Comparison of ENCODE assay signal across 8 cellular contexts in genomic region chr3:152835311-152836102, GRCh38. TPM values are rescaled to one million over a fixed set of nuclear protein-coding genes. Genes with fewer than 3 reads are reported as not detected.
DNase-seq lines count a peak whose midpoint lies in the region; ATAC-seq and TF ChIP-seq lines count a peak whose summit lies in the region.

No MANE protein-coding gene starts in this region.

- ATAC-seq in GM21619 (IDR thresholded peaks at IDR 0.05; ENCODE audit: unreplicated experiment) (peak; percentile 47), aorta (ENCODE audit: low FRiP score) (peak; percentile 77)
- peak in 1 of 2 donors; percentile 14 for ATAC-seq in naive thymus-derived CD8-positive, alpha-beta T cell

- H3K27ac ChIP-seq in HUES64 (ENCODE audit: low read depth, low read length): peak overlapping the region; percentile 57
- peak overlapping the region; percentile 38 for H3K27ac ChIP-seq in WERI-Rb-1
- no peak overlapping the region for H3K27ac ChIP-seq in aorta (ENCODE audit: low read depth in 1 of 2, low read length in 2 of 2)

- peaks cover 6 to 17% (median 12%) of the 10 kb centered on the region in 4 donors for H3K4me1 Mint-ChIP-seq in naive thymus-derived CD8-positive, alpha-beta T cell

- peak overlapping the region; percentile 85 for H3K9ac ChIP-seq in HUES64 (ENCODE audit: low read depth, low read length)

- POLR2A ChIA-PET in naive thymus-derived CD8-positive, alpha-beta T cell (lab: Charles Lee): no interaction called here

- intact Hi-C loops in aorta (cut with DNase I): no loop called here

- peak; percentile 66 for TF ChIP-seq CTCF in WERI-Rb-1 (IDR thresholded peaks at IDR 0.05; ENCODE audit: low read depth, low read length)

- H3K27me3 Mint-ChIP-seq in naive thymus-derived CD8-positive, alpha-beta T cell: peaks cover 15 to 54% (median 24%) of the 10 kb centered on the region in 5 donors

- peaks cover 8% of the 10 kb centered on the region; the same call in 1 of the 2 replicates for H3K36me3 ChIP-seq in HUES64 (ENCODE audit: insufficient read depth, low read length)
- H3K36me3 ChIP-seq in WERI-Rb-1: no peaks in the 10 kb centered on the region; the same call in 1 of the 2 replicates
- H3K36me3 ChIP-seq in aorta (ENCODE audit: control insufficient read depth in 1 of 2, insufficient read depth in 2 of 2, low read length in 1 of 2): no peaks in the 10 kb centered on the region

- peaks cover 20% of the 10 kb centered on the region; the same call in 1 of the 2 replicates for H3K4me1 ChIP-seq in HUES64 (ENCODE audit: insufficient read depth, low read length)
- no peaks in the 10 kb centered on the region for H3K4me1 ChIP-seq in aorta (ENCODE audit: control insufficient read depth in 1 of 2, insufficient read depth in 2 of 2, low read length in 2 of 2)

- peaks cover 0 to 3% (median 0%) of the 10 kb centered on the region in 9 donors for H3K9me3 Mint-ChIP-seq in naive thymus-derived CD8-positive, alpha-beta T cell

- H3K27me3 ChIP-seq in HUES64 (ENCODE audit: insufficient read depth, low read length) (peaks cover 31% of the 10 kb centered on the region), WERI-Rb-1 (ENCODE audit: insufficient read depth, low read depth, severe bottlenecking) (no peaks in the 10 kb centered on the region), aorta (ENCODE audit: control insufficient read depth in 1 of 2, insufficient read depth in 2 of 2, low read length in 1 of 2) (no peaks in the 10 kb centered on the region)

- no peaks in the 10 kb centered on the region for H3K36me3 Mint-ChIP-seq in naive thymus-derived CD8-positive, alpha-beta T cell

- peak overlapping the region; percentile 67 to 86 (median 80) for H3K4me3 Mint-ChIP-seq in naive thymus-derived CD8-positive, alpha-beta T cell

- H3K9me3 ChIP-seq in HUES64 (ENCODE audit: insufficient read depth, low read depth, low read length) (no peaks in the 10 kb centered on the region), WERI-Rb-1 (ENCODE audit: severe bottlenecking) (no peaks in the 10 kb centered on the region), aorta (ENCODE audit: control insufficient read depth, low read length) (no peaks in the 10 kb centered on the region)

- H3K4me3 ChIP-seq in HUES64 (ENCODE audit: low read length) (peak overlapping the region; percentile 80), WERI-Rb-1 (ENCODE audit: low read depth, low read length) (peak overlapping the region; percentile 96), aorta (ENCODE audit: low read length in 2 of 2) (peak overlapping the region; percentile 57 to 70)

- peak; percentile 3 for DNase-seq in NCI-H2227 (lab: John Stamatoyannopoulos, UW; ENCODE audit: unreplicated experiment)
- DNase-seq in NCI-H2227 treated with DMSO at 0.1 percent for 48 hours (lab: John Stamatoyannopoulos, UW): no peak
- DNase-seq in WERI-Rb-1: peak; percentile 75
- peak; percentile 39 for DNase-seq in fibroblast of peridontal ligament (ENCODE audit: extremely low read depth)
- no peak for DNase-seq in naive thymus-derived CD8-positive, alpha-beta T cell
- peak; percentile 83 to 84 for DNase-seq in aorta

- 1% methylated on average over 74 of the region's 74 CpGs for WGBS in HUES64
- WGBS in aorta, 2 donors: 1% methylated on average over 73 to 74 of the region's 74 CpGs

- no peak overlapping the region for H3K27ac Mint-ChIP-seq in naive thymus-derived CD8-positive, alpha-beta T cell

RNA-seq across cellular contexts. Expression of gene P2RY1, which starts 0.6 kb away (rescaled TPM):
- polyA plus RNA-seq in HUES64 (2013, experiment 1 of 2): 14.7 TPM
- polyA plus RNA-seq in HUES64 (2013, experiment 2 of 2): 18.7 TPM
- not detected for total RNA-seq in naive thymus-derived CD8-positive, alpha-beta T cell
- polyA plus RNA-seq in naive thymus-derived CD8-positive, alpha-beta T cell: not detected
- 1 to 10 TPM; 3.1 to 3.5 TPM for total RNA-seq in aorta
- polyA plus RNA-seq in aorta: under 1 TPM; 0.13 to 0.20 TPM

Comparison
In these comparisons a context has a peak if more than half of its experiments do, and no peak if none do; other contexts are left out.
1. DNase-seq: peak in NCI-H2227 (single experiment), WERI-Rb-1 (single experiment), fibroblast of peridontal ligament (single experiment) and aorta (2 of 2); none in NCI-H2227 treated with DMSO at 0.1 percent for 48 hours (single experiment) and naive thymus-derived CD8-positive, alpha-beta T cell (0 of 10).
2. H3K27ac ChIP-seq: peak in HUES64 (single experiment) and WERI-Rb-1 (single experiment); none in aorta (0 of 2).
3. Peak in every context shown above with its lines, with median percentiles within 50 percentile points of each other: H3K4me3 ChIP-seq.